7 cellular contexts compared by ENCODE assay signal in genomic region chr7:22728416-22729029, GRCh38. TPM values are rescaled to one million over a fixed set of nuclear protein-coding genes. Genes with fewer than 3 reads are reported as not detected.
DNase-seq lines count a peak whose midpoint lies in the region; ATAC-seq and TF ChIP-seq lines count a peak whose summit lies in the region.

No MANE protein-coding gene starts in this region.

- H3F3A ChIP-seq in DOHH2 (ENCODE audit: control insufficient read depth, insufficient read depth), result no peaks in the 10 kb centered on the region

- TF ChIP-seq CTCF in DOHH2 (IDR thresholded peaks at IDR 0.05; ENCODE audit: low read depth, low read length, poor library complexity, severe bottlenecking), result peak; percentile 80
- TF ChIP-seq CTCF in VCaP (conservative IDR thresholded peaks at IDR 0.05), result peak; percentile 78

- H3K27ac ChIP-seq in DOHH2 (ENCODE audit: low read depth, low read length) (no peak overlapping the region), VCaP (no peak overlapping the region)

- peak; percentile 14 for ATAC-seq in left lobe of liver
- ATAC-seq in HG03095 (IDR thresholded peaks at IDR 0.05; ENCODE audit: unreplicated experiment), result no peak

- H3K9me3 ChIP-seq in DOHH2 (ENCODE audit: control insufficient read depth, insufficient read depth, low read length), result no peaks in the 10 kb centered on the region

- DNase-seq in HT1080 (ENCODE audit: low read depth) (peak; percentile 76), left lobe of liver (ENCODE audit: low spot score) (no peak), DMS79 (lab: John Stamatoyannopoulos, UW) (no peak), activated T-cell treated with anti-CD3 and anti-CD28 coated beads for 4 hours (no peak)

- H3K4me3 ChIP-seq in DOHH2 (ENCODE audit: low read length), result no peak overlapping the region

- H3K79me2 ChIP-seq in DOHH2 (ENCODE audit: control insufficient read depth, low read length), result no peaks in the 10 kb centered on the region

- no peak overlapping the region for H3K4me2 ChIP-seq in DOHH2 (ENCODE audit: low read length)

- H3K9me2 ChIP-seq in DOHH2 (replicated peaks; ENCODE audit: control insufficient read depth, low read length), result no peaks in the 10 kb centered on the region

- peaks cover 10% of the 10 kb centered on the region for H3K4me1 ChIP-seq in DOHH2 (ENCODE audit: control insufficient read depth, low read length)

- H3K36me3 ChIP-seq in DOHH2 (ENCODE audit: control insufficient read depth, low read length), result no peaks in the 10 kb centered on the region

- peaks cover 67% of the 10 kb centered on the region for H3K27me3 ChIP-seq in DOHH2 (ENCODE audit: control insufficient read depth, low read length)

- no peaks in the 10 kb centered on the region for H4K20me1 ChIP-seq in DOHH2 (ENCODE audit: control insufficient read depth, insufficient read depth, low read depth, low read length)

RNA-seq across cellular contexts. Expression of gene IL6, which starts 1.5 kb away (rescaled TPM):
- 0.16 and 1.2 TPM in 2 replicates for total RNA-seq in HT1080 (2014; rRNA removed; shearing (Covaris generic))
- polyA plus RNA-seq in HT1080 (2015; cell fraction: cytosol; rRNA removed), result 1.8 and 2.3 TPM in 2 replicates
- polyA plus RNA-seq in HT1080 (2015; cell fraction: nucleus; rRNA removed), result 3.5 and 3.6 TPM in 2 replicates
- not detected for total RNA-seq in left lobe of liver
